Comparison of ENCODE assay signal across 11 cellular contexts in genomic region chr13:114106991-114107685, GRCh38. TPM values are rescaled to one million over a fixed set of nuclear protein-coding genes. Genes with fewer than 3 reads are reported as not detected.
DNase-seq lines count a peak whose midpoint lies in the region; ATAC-seq and TF ChIP-seq lines count a peak whose summit lies in the region.
"Had no signal": no experiment of that assay in that cellular context is flagged by ENCODE, and none has a peak within 500 bp of the region (broad histone marks: within the 10 kb centered on the region; RNA-seq: fewer than 3 reads in every experiment).

No MANE protein-coding gene starts in this region.

- H3K36me3 Mint-ChIP-seq in CD8-positive, alpha-beta memory T cell: peaks cover 0 to 61% (median 7%) of the 10 kb centered on the region in 3 donors

- H3K36me3 ChIP-seq in CD8-positive, alpha-beta memory T cell (ENCODE audit: insufficient read depth, low read length): peaks cover 21% of the 10 kb centered on the region

- H3K27me3 ChIP-seq in CD8-positive, alpha-beta memory T cell (ENCODE audit: insufficient read depth, low read length, poor library complexity, severe bottlenecking): no peaks in the 10 kb centered on the region
- H3K27me3 ChIP-seq: tibial nerve had no signal

- no peaks in the 10 kb centered on the region for H3K9me3 Mint-ChIP-seq in CD8-positive, alpha-beta memory T cell

- no peak overlapping the region for H3K4me3 ChIP-seq in CD8-positive, alpha-beta memory T cell (ENCODE audit: low read length)
- 0 out of 2 replicates have a peak overlapping the region, but pooled peaks have one; percentile 10 for H3K4me3 ChIP-seq in WI38 (ENCODE audit: low read depth, low read length)
- H3K4me3 ChIP-seq: tibial nerve had no signal

- H3K9me3 ChIP-seq in CD8-positive, alpha-beta memory T cell (ENCODE audit: low read length): no peaks in the 10 kb centered on the region
- H3K9me3 ChIP-seq: tibial nerve had no signal

- DNase-seq in CD8-positive, alpha-beta memory T cell: peak in 1 of 5 donors; percentile 39
- peak; percentile 10 for DNase-seq in left cardiac atrium
- DNase-seq in posterior vena cava (ENCODE audit: low spot score): peak; percentile 67
- DNase-seq in NCI-H146 treated with DMSO at 0.1 percent for 48 hours (lab: John Stamatoyannopoulos, UW; ENCODE audit: unreplicated experiment): no peak
- no peak for DNase-seq in cerebellar nuclear complex (lab: John Stamatoyannopoulos, UW)
- DNase-seq in NCI-H2196 treated with DMSO at 0.1 percent for 48 hours (lab: John Stamatoyannopoulos, UW; ENCODE audit: unreplicated experiment): no peak
- DNase-seq in glomerular visceral epithelial cell (ENCODE audit: extremely low spot score): no peak
- DNase-seq: central memory CD4-positive, alpha-beta T cell; NCI-H69 had no signal

- POLR2A ChIA-PET in CD8-positive, alpha-beta memory T cell (lab: Charles Lee): no interaction called here

- peaks cover 85% of the 10 kb centered on the region for H3K4me1 ChIP-seq in CD8-positive, alpha-beta memory T cell (ENCODE audit: insufficient read depth, low read length)

- TF ChIP-seq CTCF in WI38 (IDR thresholded peaks at IDR 0.05; ENCODE audit: low read depth, low read length): no peak

- H3K4me3 Mint-ChIP-seq in CD8-positive, alpha-beta memory T cell: peak overlapping the region in 5 of 7 donors; percentile 27 to 49 (median 41)

- H3K4me1 Mint-ChIP-seq in CD8-positive, alpha-beta memory T cell: peaks cover 69 to 85% (median 71%) of the 10 kb centered on the region in 3 donors

- peak overlapping the region in 7 of 8 donors; percentile 39 to 96 (median 84) for H3K27ac Mint-ChIP-seq in CD8-positive, alpha-beta memory T cell

- no peak for ATAC-seq in left cardiac atrium

- H3K27ac ChIP-seq in CD8-positive, alpha-beta memory T cell (ENCODE audit: low read depth, low read length): no peak overlapping the region

- CTCF ChIA-PET in CD8-positive, alpha-beta memory T cell (lab: Charles Lee): no interaction called here

- H3K27me3 Mint-ChIP-seq in CD8-positive, alpha-beta memory T cell: peaks cover 0 to 9% of the 10 kb centered on the region in 2 donors

- intact Hi-C loops in left cardiac atrium (cut with DNase I): no loop called here
- intact Hi-C loops in posterior vena cava (cut with DNase I): no loop called here

RNA-seq across cellular contexts. Expression of gene RASA3, which starts 25.3 kb away (rescaled TPM):
- total RNA-seq in CD8-positive, alpha-beta memory T cell: 10 to 100 TPM; 26.4 to 27.1 TPM
- polyA plus RNA-seq in CD8-positive, alpha-beta memory T cell: 123 TPM
- total RNA-seq in left cardiac atrium (10 to 100 TPM; 19.9 to 20.1 TPM), posterior vena cava (10 to 100 TPM; 28.8 to 30.1 TPM)

Comparison
In these comparisons a context has a peak if more than half of its experiments do, and no peak if none do; other contexts are left out.
1. DNase-seq: peak in left cardiac atrium (single experiment) and posterior vena cava (single experiment); none in NCI-H146 treated with DMSO at 0.1 percent for 48 hours (single experiment), cerebellar nuclear complex (0 of 2), NCI-H2196 treated with DMSO at 0.1 percent for 48 hours (single experiment) and glomerular visceral epithelial cell (single experiment).